8 cellular contexts compared by ENCODE assay signal in the genomic region with DNA sequence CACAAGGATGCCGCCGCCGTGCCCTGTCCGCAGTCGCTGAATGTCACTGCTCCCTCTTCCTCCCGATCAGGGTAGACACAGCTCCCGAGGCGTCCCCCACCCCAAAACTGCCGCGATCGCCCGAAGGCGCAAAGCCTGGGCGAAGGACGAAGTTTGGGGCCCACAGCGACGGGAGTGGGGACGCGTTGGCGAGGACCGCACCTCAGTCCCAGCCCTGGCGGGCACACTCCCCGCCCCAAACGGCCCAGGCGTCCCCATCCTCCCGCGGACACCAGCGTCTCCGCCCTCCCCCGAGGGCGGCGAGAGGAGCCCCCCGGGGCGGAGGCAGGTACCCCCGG. TPM values are rescaled to one million over a fixed set of nuclear protein-coding genes. Genes with fewer than 3 reads are reported as not detected.
DNase-seq lines count a peak whose midpoint lies in the region; ATAC-seq and TF ChIP-seq lines count a peak whose summit lies in the region.

No MANE protein-coding gene starts in this region.

- peak overlapping the region; percentile 66 for H3K9ac ChIP-seq in HUES64 (ENCODE audit: low read depth, low read length)
- peak overlapping the region; percentile 99 for H3K9ac ChIP-seq in neuronal stem cell (ENCODE audit: low read depth, low read length, poor library complexity)

- H3K27me3 ChIP-seq in CD4-positive, alpha-beta memory T cell (ENCODE audit: insufficient read depth, low read length): no peaks in the 10 kb centered on the region
- H3K27me3 ChIP-seq in HUES64 (ENCODE audit: insufficient read depth, low read length) (no peaks in the 10 kb centered on the region), neuronal stem cell (ENCODE audit: control insufficient read depth in 3 of 3, insufficient read depth in 3 of 3, low read depth in 1 of 3, low read length in 3 of 3) (no peaks in the 10 kb centered on the region), tibial nerve (no peaks in the 10 kb centered on the region)

- ATAC-seq in GM19351 (IDR thresholded peaks at IDR 0.05; ENCODE audit: unreplicated experiment): no peak

- TF ChIP-seq CTCF in fibroblast of the aortic adventitia (IDR thresholded peaks at IDR 0.05; ENCODE audit: insufficient read depth, low read length) (no peak), tibial nerve (IDR thresholded peaks at IDR 0.05) (no peak)

- H3K18ac ChIP-seq in neuronal stem cell (ENCODE audit: low read length): peak overlapping the region; percentile 100

- H3K27ac ChIP-seq in CD4-positive, alpha-beta memory T cell (ENCODE audit: low read depth, low read length): peak overlapping the region; percentile 61
- H3K27ac ChIP-seq in HUES64 (ENCODE audit: low read depth, low read length) (peak overlapping the region; percentile 88; the same call in 1 of the 2 replicates), neuronal stem cell (replicated peaks; ENCODE audit: low read length) (peak overlapping the region; percentile 99), tibial nerve (peak overlapping the region; percentile 90 to 100 (median 98))

- no peak overlapping the region for H3K4ac ChIP-seq in neuronal stem cell (ENCODE audit: low read length)

- no peak for TF ChIP-seq EP300 in tibial nerve (IDR thresholded peaks at IDR 0.05)

- under 1% methylated on average over 35 of the region's 35 CpGs for WGBS in HUES64
- WGBS in neuronal stem cell (ENCODE audit: extremely low coverage in 2 of 2, insufficient read length in 2 of 2, insufficient replicate concordance in 1 of 2), 2 donors: no CpG with 5 or more reads among the region's 35 CpGs
- 0 to 1% methylated on average over 7 to 20 of the region's 35 CpGs for WGBS in tibial nerve, 2 donors

- H3K27ac Mint-ChIP-seq in CD4-positive, alpha-beta memory T cell: peak overlapping the region; percentile 69 to 93 (median 85)

- peak overlapping the region; percentile 98 for H2BK15ac ChIP-seq in neuronal stem cell (ENCODE audit: low read length)

- peak overlapping the region; percentile 97 for H3K14ac ChIP-seq in neuronal stem cell (ENCODE audit: low read length)

- peaks cover 0 to 5% (median 0%) of the 10 kb centered on the region in 8 donors for H3K9me3 Mint-ChIP-seq in CD4-positive, alpha-beta memory T cell

- no peaks in the 10 kb centered on the region for H3K9me3 ChIP-seq in CD4-positive, alpha-beta memory T cell (ENCODE audit: control insufficient read depth in 1 of 2, low read length in 2 of 2)
- H3K9me3 ChIP-seq in HUES64 (ENCODE audit: insufficient read depth, low read depth, low read length) (no peaks in the 10 kb centered on the region), neuronal stem cell (replicated peaks in 1 of 2; ENCODE audit: control insufficient read depth in 2 of 2, insufficient read depth in 1 of 2, low read depth in 1 of 2, low read length in 2 of 2) (peaks cover 0 to 3% of the 10 kb centered on the region in 2 donors), tibial nerve (no peaks in the 10 kb centered on the region)

- no peak for TF ChIP-seq POLR2A in tibial nerve (IDR thresholded peaks at IDR 0.05)

- H4K91ac ChIP-seq in neuronal stem cell (ENCODE audit: low read depth, low read length, poor library complexity): no peak overlapping the region

- H3K27me3 Mint-ChIP-seq in CD4-positive, alpha-beta memory T cell: no peaks in the 10 kb centered on the region

- peak overlapping the region; percentile 50 to 90 for H3K4me3 ChIP-seq in CD4-positive, alpha-beta memory T cell (ENCODE audit: low read length in 2 of 2)
- H3K4me3 ChIP-seq in HUES64 (ENCODE audit: low read length) (peak overlapping the region; percentile 75), fibroblast of the aortic adventitia (ENCODE audit: low read depth, low read length) (peak overlapping the region; percentile 85), neuronal stem cell (ENCODE audit: low read length in 2 of 2) (peak overlapping the region; percentile 63 to 99), tibial nerve (peak overlapping the region; percentile 92 to 99 (median 96))

- H2AFZ ChIP-seq in neuronal stem cell (ENCODE audit: low read length): peak overlapping the region; percentile 92

- intact Hi-C loops in CD4-positive, alpha-beta memory T cell (cut with micrococcal nuclease): loop anchor here (1.0 to 10.0 kb wide), 6 partner anchors 86 to 1578 kb away; partner anchors contain the start of genes CHCHD1, DNAJC9, VCL and ZSWIM8

- no peaks in the 10 kb centered on the region for H3K36me3 ChIP-seq in CD4-positive, alpha-beta memory T cell (ENCODE audit: insufficient read depth, low read length)
- H3K36me3 ChIP-seq in HUES64 (ENCODE audit: insufficient read depth, low read length): no peaks in the 10 kb centered on the region
- peaks cover 0 to under 1% of the 10 kb centered on the region in 2 donors for H3K36me3 ChIP-seq in neuronal stem cell (replicated peaks in 1 of 2; ENCODE audit: control insufficient read depth in 2 of 2, insufficient read depth in 2 of 2, low read length in 2 of 2)
- H3K36me3 ChIP-seq in tibial nerve: no peaks in the 10 kb centered on the region

- CTCF ChIA-PET in CD4-positive, alpha-beta memory T cell (lab: Charles Lee; ENCODE audit: partially characterized antibody): interaction anchor here (0.6 to 1.4 kb wide), 4 partner anchors 12 to 411 kb away, joined by 3 to 5 read pairs (median 4); partner anchors contain the start of gene COMTD1

- peaks cover 12% of the 10 kb centered on the region for H3K79me1 ChIP-seq in neuronal stem cell (ENCODE audit: low read depth, low read length)

- peak in 3 of 5 donors; percentile 46 to 63 (median 51) for DNase-seq in CD4-positive, alpha-beta memory T cell
- DNase-seq in activated CD8-positive, alpha-beta memory T cell treated with anti-CD3 and anti-CD28 coated beads, Interleukin-2, amount 50 U/mL, for 4 hours: peak; percentile 44
- DNase-seq in fibroblast of the aortic adventitia (ENCODE audit: low read depth) (no peak), neuronal stem cell (ENCODE audit: low spot score) (peak; percentile 41), tibial nerve (ENCODE audit: low spot score in 2 of 2) (peak in 1 of 2 donors; percentile 18), dedifferentiated amniotic fluid mesenchymal stem cell (ENCODE audit: extremely low spot score) (no peak)

- H3K23ac ChIP-seq in neuronal stem cell (ENCODE audit: low read depth, low read length, poor library complexity): peak overlapping the region; percentile 98

- H2BK12ac ChIP-seq in neuronal stem cell (ENCODE audit: low read length): peak overlapping the region; percentile 90

- H3K36me3 Mint-ChIP-seq in CD4-positive, alpha-beta memory T cell: peaks cover 0 to 7% of the 10 kb centered on the region in 2 donors

- H4K8ac ChIP-seq in neuronal stem cell (ENCODE audit: low read depth, low read length): peak overlapping the region; percentile 82

- H3K4me1 Mint-ChIP-seq in CD4-positive, alpha-beta memory T cell: peaks cover 50 to 69% (median 55%) of the 10 kb centered on the region in 4 donors

- peak overlapping the region; percentile 68 to 89 (median 84) for H3K4me3 Mint-ChIP-seq in CD4-positive, alpha-beta memory T cell

- H3K4me2 ChIP-seq in neuronal stem cell (ENCODE audit: insufficient read depth, low read length, poor library complexity, severe bottlenecking): peak overlapping the region; percentile 94

- peak overlapping the region; percentile 95 for H2AK5ac ChIP-seq in neuronal stem cell (ENCODE audit: low read depth, low read length)

- peak overlapping the region; percentile 99 for H2BK5ac ChIP-seq in neuronal stem cell (ENCODE audit: low read length)

- POLR2A ChIA-PET in CD4-positive, alpha-beta memory T cell (lab: Charles Lee; ENCODE audit: partially characterized antibody): interaction anchor here (0.6 to 6.0 kb wide), 10 partner anchors 73 to 869 kb away, joined by 3 to 58 read pairs (median 3); partner anchors contain the start of genes SAMD8 and VDAC2

- H2BK120ac ChIP-seq in neuronal stem cell (ENCODE audit: low read depth, low read length): peak overlapping the region; percentile 98

- peaks cover 49% of the 10 kb centered on the region for H3K4me1 ChIP-seq in CD4-positive, alpha-beta memory T cell (ENCODE audit: insufficient read depth, low read length)
- H3K4me1 ChIP-seq in HUES64 (ENCODE audit: insufficient read depth, low read length) (peaks cover 15% of the 10 kb centered on the region), neuronal stem cell (ENCODE audit: control insufficient read depth in 2 of 2, insufficient read depth in 1 of 2, low read depth in 1 of 2, low read length in 2 of 2) (peaks cover 10 to 13% of the 10 kb centered on the region in 2 donors), tibial nerve (peaks cover 0 to 53% (median 19%) of the 10 kb centered on the region in 4 donors)

RNA-seq across cellular contexts. Expression of gene KAT6B, which starts 1.4 kb away (rescaled TPM):
- 10 to 100 TPM; 63.6 to 63.9 TPM for total RNA-seq in CD4-positive, alpha-beta memory T cell
- polyA plus RNA-seq in CD4-positive, alpha-beta memory T cell: 10 to 100 TPM; 10.9 to 41.3 TPM
- 15.5 TPM for polyA plus RNA-seq in HUES64 (2013, experiment 1 of 2)
- polyA plus RNA-seq in HUES64 (2013, experiment 2 of 2): 13.9 TPM
- 34.7 and 38.9 TPM in 2 replicates for total RNA-seq in fibroblast of the aortic adventitia (ENCODE audit: low replicate concordance)
- polyA plus RNA-seq in neuronal stem cell (2013, experiment 1 of 2): 10.2 TPM
- polyA plus RNA-seq in neuronal stem cell (2013, experiment 2 of 2): 10.3 TPM
- total RNA-seq in tibial nerve: 10 to 100 TPM; 42.3 to 59.7 (median 45.6) TPM

Comparison
In these comparisons a context has a peak if more than half of its experiments do, and no peak if none do; other contexts are left out.
1. DNase-seq: peak in CD4-positive, alpha-beta memory T cell (3 of 5), activated CD8-positive, alpha-beta memory T cell treated with anti-CD3 and anti-CD28 coated beads, Interleukin-2, amount 50 U/mL, for 4 hours (single experiment) and neuronal stem cell (single experiment); none in fibroblast of the aortic adventitia (single experiment) and dedifferentiated amniotic fluid mesenchymal stem cell (single experiment).
2. Peak in every context shown above with its lines, with median percentiles within 50 percentile points of each other: H3K27ac ChIP-seq and H3K4me3 ChIP-seq.